In the genomic region with DNA sequence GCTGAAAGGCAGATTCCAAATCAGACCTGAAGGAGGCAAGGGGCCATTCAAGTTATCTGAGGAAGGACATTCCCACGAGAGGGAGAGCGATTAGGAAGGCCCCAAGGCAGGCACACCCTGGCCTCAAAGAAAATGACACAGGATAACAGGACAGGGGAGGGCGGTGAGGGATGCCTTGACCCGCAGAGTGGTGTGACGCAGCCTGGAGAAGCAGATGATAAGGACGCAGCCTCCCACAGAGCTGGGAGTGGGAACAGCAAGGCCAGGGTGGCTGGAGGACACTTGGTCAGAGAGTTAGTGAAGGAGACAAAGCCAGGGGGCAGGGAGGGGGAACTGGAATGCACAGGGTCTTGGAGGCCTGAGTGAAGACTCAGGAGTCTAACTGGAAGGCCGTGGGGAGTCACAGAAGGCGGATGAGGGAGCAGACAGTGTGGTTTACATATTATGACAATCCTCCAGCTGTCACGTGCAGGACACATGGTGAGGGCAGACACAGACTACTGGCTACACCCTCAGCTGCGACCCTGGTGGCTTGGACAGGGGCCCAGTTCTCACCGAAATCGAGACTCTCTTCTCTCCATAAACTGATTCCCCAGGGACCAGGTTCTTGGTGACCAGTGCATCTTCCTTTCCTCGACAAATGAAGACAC, we compare ENCODE assay signal across 1 cellular context.
TF ChIP-seq lines count a peak whose summit lies in the region.

No MANE protein-coding gene starts in this region.

TF ChIP-seq in SK-N-SH treated with all-trans-retinoic acid at 6 μM for 48 hours, 23 proteins besides CTCF, POLR2A, EP300 and RAD21 (continued from another document):
- TF ChIP-seq TCF4 (CRISPR knock-in tag; IDR thresholded peaks at IDR 0.05; ENCODE audit: borderline replicate concordance) (no peak), PPARA (CRISPR knock-in tag; IDR thresholded peaks at IDR 0.05; ENCODE audit: borderline replicate concordance) (no peak), ISL1 (CRISPR knock-in tag; IDR thresholded peaks at IDR 0.05) (no peak), CSDC2 (CRISPR knock-in tag; IDR thresholded peaks at IDR 0.05) (no peak)
